Comparison of ENCODE assay signal across 1 cellular context in the genomic region with DNA sequence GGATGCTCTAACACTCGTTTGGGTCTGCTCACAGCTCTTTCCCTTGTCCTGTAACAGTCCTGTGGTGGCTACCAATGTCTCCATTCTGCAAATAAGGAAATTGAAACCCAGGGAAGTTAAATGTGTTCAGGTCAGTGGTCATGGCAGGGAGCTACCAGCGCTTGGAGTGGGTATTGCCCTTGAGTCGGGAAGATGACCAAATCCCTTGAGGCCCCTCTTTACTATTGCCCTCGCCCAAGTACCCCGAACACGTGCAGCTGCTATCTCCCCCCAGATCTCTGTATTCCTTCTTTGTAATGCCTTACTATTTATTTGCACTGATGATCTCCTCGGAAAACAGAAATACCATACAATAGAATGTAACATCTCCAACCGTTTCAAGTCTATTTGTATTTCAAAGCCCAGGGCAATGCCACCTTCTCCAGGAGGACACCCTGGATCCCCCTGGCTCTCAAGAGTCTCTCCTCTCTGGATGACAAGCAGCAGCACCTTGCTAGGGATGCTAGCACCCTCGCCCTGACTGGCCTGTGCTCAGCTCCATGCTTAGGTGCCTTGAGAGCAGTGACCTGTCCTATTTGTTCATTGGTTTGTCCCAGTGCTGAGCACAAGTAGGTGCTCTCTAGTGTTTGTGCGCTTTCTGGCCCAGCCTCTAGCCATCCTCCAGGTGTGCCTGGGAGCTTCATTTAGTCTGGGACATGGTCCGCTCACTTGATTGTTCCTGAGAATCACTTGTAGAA.
A peak's percentile ranks its signal among the peaks of the same experiment; 100 is the strongest.
TF ChIP-seq lines count a peak whose summit lies in the region.

No MANE protein-coding gene starts in this region.

TF ChIP-seq in H1, 55 proteins besides CTCF, POLR2A, EP300 and RAD21:
- TF ChIP-seq CTBP2 (IDR thresholded peaks at IDR 0.05; ENCODE audit: borderline replicate concordance, insufficient read depth, insufficient read length, low read length) (no peak), SIRT6 (IDR thresholded peaks at IDR 0.05; ENCODE audit: low read length) (no peak), EZH2 (IDR thresholded peaks at IDR 0.05; ENCODE audit: low read depth, low read length, severe bottlenecking) (peak; percentile 23)
